23 cellular contexts compared by ENCODE assay signal in genomic region chr13:20696073-20696472, GRCh38.
"Had no signal": no experiment of that assay in that cellular context is flagged by ENCODE, and none has a peak within 500 bp of the region (broad histone marks: within the 10 kb centered on the region; RNA-seq: fewer than 3 reads in every experiment).

No MANE protein-coding gene starts in this region.

- H3K27ac ChIP-seq: brain microvascular endothelial cell, dorsolateral prefrontal cortex, epithelial cell of prostate, foreskin keratinocyte, left lung, tibial artery had no signal

- H3K36me3 ChIP-seq: brain microvascular endothelial cell had no signal

- H3K9me3 ChIP-seq: left lung, tibial artery had no signal

- H3K4me1 ChIP-seq: foreskin keratinocyte, left lung, tibial artery had no signal

- H3K27me3 ChIP-seq: brain microvascular endothelial cell, dorsolateral prefrontal cortex, tibial artery had no signal

- DNase-seq: activated CD4-positive, alpha-beta T cell treated with anti-CD3 and anti-CD28 coated beads, Interleukin-2, amount 50 U/mL, for 1 hour; activated CD4-positive, CD25-positive, alpha-beta regulatory T cell treated with anti-CD3 and anti-CD28 coated beads, Interleukin-2, amount 50 U/mL, for 72 hours; activated CD8-positive, alpha-beta memory T cell treated with anti-CD3 and anti-CD28 coated beads for 24 hours; activated CD8-positive, alpha-beta memory T cell treated with anti-CD3 and anti-CD28 coated beads, Interleukin-2, amount 50 U/mL, for 48 hours; activated effector memory CD4-positive, alpha-beta T cell treated with anti-CD3 and anti-CD28 coated beads, Interleukin-2, amount 50 U/mL, for 16 hours; activated naive CD4-positive, alpha-beta T cell treated with anti-CD3 and anti-CD28 coated beads, Interleukin-2, amount 50 U/mL, for 16 hours; activated T-cell treated with anti-CD3 and anti-CD28 coated beads, Interleukin-2, amount 50 U/mL, for 48 hours; aorta; brain microvascular endothelial cell; central memory CD4-positive, alpha-beta T cell; dorsolateral prefrontal cortex; foreskin keratinocyte; hippocampal formation; left lung; midbrain; occipital lobe; stimulated activated CD4-positive, alpha-beta T cell treated with anti-CD3 and anti-CD28 coated beads, Interleukin-12 subunit alpha, Interleukin-12 subunit beta, amount 100 ng/mL, for 4 hours; stimulated activated CD4-positive, alpha-beta T cell treated with anti-CD3 and anti-CD28 coated beads, Interleukin-1b, Interleukin-23, amount 100 ng/mL, for 48 hours; stimulated activated CD8-positive, alpha-beta memory T cell treated with anti-CD3 and anti-CD28 coated beads, Interleukin-4, amount 100 ng/mL, for 48 hours; stimulated activated naive CD4-positive, alpha-beta T cell treated with Interleukin-2 at 50 U/mL for 16 hours; substantia nigra; tibial artery had no signal

- H3K4me3 ChIP-seq: dorsolateral prefrontal cortex, left lung, tibial artery had no signal

- ATAC-seq: foreskin keratinocyte, left lung had no signal
